In genomic region chr3:154111365-154111764, GRCh38 we compare ENCODE assay signal across 16 cellular contexts. TPM values are rescaled to one million over a fixed set of nuclear protein-coding genes. Genes with fewer than 3 reads are reported as not detected.
A peak's percentile ranks its signal among the peaks of the same experiment; 100 is the strongest.
DNase-seq lines count a peak whose midpoint lies in the region; ATAC-seq and TF ChIP-seq lines count a peak whose summit lies in the region.
"Had no signal": no experiment of that assay in that cellular context is flagged by ENCODE, and none has a peak within 500 bp of the region (broad histone marks: within the 10 kb centered on the region; RNA-seq: fewer than 3 reads in every experiment).

No MANE protein-coding gene starts in this region.

- ATAC-seq in upper lobe of right lung (peak; percentile 34), Right ventricle myocardium superior (ENCODE audit: poor library complexity) (no peak)

- H3K4me3 Mint-ChIP-seq in neural crest cell = no peak overlapping the region
- H3K4me3 Mint-ChIP-seq: H9 had no signal

- DNase-seq in NCI-H69 (lab: John Stamatoyannopoulos, UW) (peak; percentile 11), dorsolateral prefrontal cortex (no peak), neural crest cell (ENCODE audit: low read depth, low spot score) (no peak), upper lobe of right lung (no peak), T-helper 9 cell (no peak), D341Med (ENCODE audit: low spot score) (no peak), Right ventricle myocardium superior (no peak)
- DNase-seq: C1 segment of cervical spinal cord; DMS79 treated with DMSO at 0.1 percent for 48 hours; H9; NCI-H1048; NCI-H1436; NCI-H1930; NCI-H526; NK-92 treated with Interleukin-12 subunit alpha and Interleukin-12 subunit beta, amount 100 ng/mL, for 24 hours; Peyer's patch had no signal

- TF ChIP-seq CTCF in dorsolateral prefrontal cortex (IDR thresholded peaks at IDR 0.05 in 54 of 56, conservative IDR thresholded peaks at IDR 0.05 in 2 of 56; ENCODE audit: low read depth in 1 of 56, partially characterized antibody in 56 of 56) (no peak), neural crest cell (conservative IDR thresholded peaks at IDR 0.05) (no peak), upper lobe of right lung (IDR thresholded peaks at IDR 0.05) (no peak)

- H3K27me3 ChIP-seq in dorsolateral prefrontal cortex = peaks cover 0 to 7% (median 0%) of the 10 kb centered on the region in 45 donors
- no peaks in the 10 kb centered on the region for H3K27me3 ChIP-seq in upper lobe of right lung
- H3K27me3 ChIP-seq: Peyer's patch had no signal

- no peaks in the 10 kb centered on the region for H3K9me3 Mint-ChIP-seq in neural crest cell
- H3K9me3 Mint-ChIP-seq: H9 had no signal

- H3K27me3 Mint-ChIP-seq in neural crest cell (ENCODE audit: low read depth) = no peaks in the 10 kb centered on the region

- H3K36me3 Mint-ChIP-seq in neural crest cell (ENCODE audit: low read depth) = no peaks in the 10 kb centered on the region

- H3K27ac ChIP-seq in dorsolateral prefrontal cortex = peak overlapping the region in 38 of 59 donors; percentile 1 to 76 (median 45)
- H3K27ac ChIP-seq in upper lobe of right lung = no peak overlapping the region
- H3K27ac ChIP-seq: Peyer's patch had no signal

- intact Hi-C loops in dorsolateral prefrontal cortex (cut with DNase I) (no loop called here), upper lobe of right lung (cut with DNase I) (no loop called here), Right ventricle myocardium superior (cut with DNase I) (no loop called here)

- no peaks in the 10 kb centered on the region for H3K4me1 ChIP-seq in upper lobe of right lung
- H3K4me1 ChIP-seq: Peyer's patch had no signal

- peaks cover 14% of the 10 kb centered on the region for H3K4me1 Mint-ChIP-seq in neural crest cell

- H3K36me3 ChIP-seq in upper lobe of right lung = no peaks in the 10 kb centered on the region
- H3K36me3 ChIP-seq: Peyer's patch had no signal

- peak overlapping the region; percentile 54 for H3K27ac Mint-ChIP-seq in neural crest cell (ENCODE audit: unreplicated experiment)

- H3K9me3 ChIP-seq in upper lobe of right lung = no peaks in the 10 kb centered on the region
- H3K9me3 ChIP-seq: Peyer's patch had no signal

- no peak overlapping the region for H3K4me3 ChIP-seq in dorsolateral prefrontal cortex
- H3K4me3 ChIP-seq in upper lobe of right lung = no peak overlapping the region
- H3K4me3 ChIP-seq: Peyer's patch had no signal

RNA-seq across cellular contexts. Expression of gene ARHGEF26, which starts 9.8 kb away (rescaled TPM):
- total RNA-seq in dorsolateral prefrontal cortex (10 to 100 TPM; 11.4 to 65.2 (median 22.1) TPM), neural crest cell (17.4 and 19.3 TPM in 2 replicates), upper lobe of right lung (58.8 TPM), Right ventricle myocardium superior (0.97 TPM)
